In genomic region chr5:43192558-43193170, GRCh38 we compare ENCODE assay signal across 8 cellular contexts. TPM values are rescaled to one million over a fixed set of nuclear protein-coding genes. Genes with fewer than 3 reads are reported as not detected.
DNase-seq lines count a peak whose midpoint lies in the region; ATAC-seq and TF ChIP-seq lines count a peak whose summit lies in the region.

No MANE protein-coding gene starts in this region.

- peak; percentile 20 for ATAC-seq in GM19467 (IDR thresholded peaks at IDR 0.05; ENCODE audit: unreplicated experiment)

- H3K36me3 ChIP-seq in fibroblast of lung (ENCODE audit: control insufficient read depth, insufficient read depth, low read length): no peaks in the 10 kb centered on the region
- no peaks in the 10 kb centered on the region for H3K36me3 ChIP-seq in transverse colon

- H3K27me3 Mint-ChIP-seq in nephron (ENCODE audit: low read depth): peaks cover 55% of the 10 kb centered on the region

- H3K4me3 Mint-ChIP-seq in nephron: peak overlapping the region; percentile 81 to 85 (median 83)

- in situ Hi-C loops in transverse colon (cut with MboI; ENCODE audit: low pct_ligation_motif_present in 1 of 4, low pct_unique_long_range_greater_than_20kb in 1 of 4, low sequenced_read_pairs in 3 of 4): no loop called here

- no peaks in the 10 kb centered on the region for H3K27me3 ChIP-seq in fibroblast of lung (ENCODE audit: control insufficient read depth, insufficient read depth, low read length)
- H3K27me3 ChIP-seq in transverse colon: peaks cover 23% of the 10 kb centered on the region

- H4K20me1 ChIP-seq in fibroblast of lung (ENCODE audit: control insufficient read depth, extremely low read depth, insufficient read depth, low read length): no peaks in the 10 kb centered on the region

- H3K9me3 ChIP-seq in fibroblast of lung (ENCODE audit: control insufficient read depth, insufficient read depth, low read depth, low read length): no peaks in the 10 kb centered on the region
- no peaks in the 10 kb centered on the region for H3K9me3 ChIP-seq in transverse colon

- H3K9me3 Mint-ChIP-seq in nephron: no peaks in the 10 kb centered on the region

- DNase-seq in C1 segment of cervical spinal cord (lab: John Stamatoyannopoulos, UW) (peak in 12 of 14 donors; percentile 25 to 67 (median 49)), HK-2 (ENCODE audit: unreplicated experiment) (peak; percentile 18), fibroblast of lung (ENCODE audit: low read depth in 2 of 2) (peak; percentile 28 to 39), transverse colon (peak; percentile 16), NCI-H187 (lab: John Stamatoyannopoulos, UW) (no peak)
- DNase-seq in activated T-cell treated with anti-CD3 and anti-CD28 coated beads, Interleukin-2, amount 50 U/mL, for 1 hour: peak; percentile 37

- no peaks in the 10 kb centered on the region for H3K79me2 ChIP-seq in fibroblast of lung (ENCODE audit: control insufficient read depth, insufficient read depth, low read length)

- peak overlapping the region; percentile 96 for H3K4me2 ChIP-seq in fibroblast of lung (ENCODE audit: extremely low read depth, insufficient read depth, low read length)

- peaks cover 15% of the 10 kb centered on the region for H3K4me1 Mint-ChIP-seq in nephron

- intact Hi-C loops in transverse colon (cut with DNase I; ENCODE audit: low total_unique reads): no loop called here

- WGBS in transverse colon (ENCODE audit: low coverage in 1 of 2), 2 donors: 7% methylated on average over 22 of the region's 49 CpGs; no CpG with 5 or more reads in 1 of the 2 donors

- TF ChIP-seq POLR2A in transverse colon (IDR thresholded peaks at IDR 0.05): no peak

- H3K36me3 Mint-ChIP-seq in nephron (ENCODE audit: low read depth): no peaks in the 10 kb centered on the region

- peak overlapping the region; percentile 60 for H3K9ac ChIP-seq in fibroblast of lung (ENCODE audit: insufficient read depth, low read length)

- H2AFZ ChIP-seq in fibroblast of lung (ENCODE audit: low read length): peak overlapping the region; percentile 78

- H3K27ac ChIP-seq in fibroblast of lung (ENCODE audit: insufficient read depth, low read length): peak overlapping the region; percentile 86
- peak overlapping the region; percentile 40 to 55 (median 50) for H3K27ac ChIP-seq in transverse colon

- H3K4me1 ChIP-seq in fibroblast of lung (ENCODE audit: control insufficient read depth, extremely low read depth, insufficient read depth, low read length): peaks cover 4% of the 10 kb centered on the region
- H3K4me1 ChIP-seq in transverse colon: peaks cover 7 to 25% (median 17%) of the 10 kb centered on the region in 4 donors

- no peak for TF ChIP-seq EP300 in transverse colon (IDR thresholded peaks at IDR 0.05; ENCODE audit: low read depth)

- TF ChIP-seq CTCF in fibroblast of lung (conservative IDR thresholded peaks at IDR 0.05 in 1 of 2, IDR thresholded peaks at IDR 0.05 in 1 of 2; ENCODE audit: low read depth in 1 of 2, low read length in 2 of 2) (no peak), nephron (IDR thresholded peaks at IDR 0.05; ENCODE audit: unreplicated experiment in 3 of 3) (no peak), transverse colon (IDR thresholded peaks at IDR 0.05) (no peak)

- no peak overlapping the region for H3K27ac Mint-ChIP-seq in nephron

- H3K4me3 ChIP-seq in fibroblast of lung (replicated peaks in 1 of 4; ENCODE audit: control extremely low read depth in 1 of 4, insufficient read depth in 1 of 4, low read depth in 3 of 4, low read length in 4 of 4) (peak overlapping the region; percentile 56 to 73 (median 65)), transverse colon (peak overlapping the region; percentile 30 to 71 (median 48))

RNA-seq across cellular contexts. Expression of gene NIM1K, which starts 0.6 kb away (rescaled TPM):
- 7.7 and 14.7 TPM in 2 replicates for total RNA-seq in fibroblast of lung
- polyA plus RNA-seq in fibroblast of lung: 1.7 and 1.8 TPM in 2 replicates
- 1.9 TPM in 2 replicates for polyA plus RNA-seq in fibroblast of lung (2012)
- 2.2 and 2.7 TPM in 2 replicates for polyA minus RNA-seq in fibroblast of lung (ENCODE audit: low replicate concordance)
- under 1 TPM in 1 of 4 donors, not detected in 3; 0.32 TPM for total RNA-seq in transverse colon

Comparison
In these comparisons a context has a peak if more than half of its experiments do, and no peak if none do; other contexts are left out.
1. DNase-seq: peak in C1 segment of cervical spinal cord (12 of 14), HK-2 (single experiment), activated T-cell treated with anti-CD3 and anti-CD28 coated beads, Interleukin-2, amount 50 U/mL, for 1 hour (single experiment), fibroblast of lung (2 of 2) and transverse colon (single experiment); none in NCI-H187 (0 of 2).